In the genomic region with DNA sequence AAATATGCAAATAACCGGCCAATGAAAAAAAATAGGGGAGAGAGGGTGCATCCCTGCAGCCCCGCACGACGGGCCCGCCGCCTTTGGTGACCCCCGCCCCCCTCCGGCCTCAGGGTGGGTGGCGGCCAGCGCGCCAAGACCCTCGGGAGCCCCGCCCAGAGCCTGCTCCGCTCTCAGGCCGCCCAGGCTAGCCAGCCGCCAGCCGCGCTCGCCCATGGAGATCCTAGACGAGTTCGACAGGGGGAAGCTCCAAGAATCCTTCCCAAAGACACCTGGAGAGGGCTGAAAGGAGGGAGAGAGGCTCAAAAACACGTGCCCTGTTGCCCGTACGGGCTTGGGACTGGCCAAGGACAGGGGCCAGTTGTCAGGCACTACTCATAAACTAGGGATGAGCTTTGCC, we compare ENCODE assay signal across 32 cellular contexts.
"Had no signal": no experiment of that assay in that cellular context is flagged by ENCODE, and none has a peak within 500 bp of the region (broad histone marks: within the 10 kb centered on the region; RNA-seq: fewer than 3 reads in every experiment).

No MANE protein-coding gene starts in this region.

- H3K9me3 ChIP-seq: ovary, psoas muscle, right lobe of liver, suprapubic skin, testis, tibial artery, transverse colon, upper lobe of left lung, vagina had no signal

- H3K79me2 ChIP-seq: parathyroid adenoma had no signal

- H3K4me1 ChIP-seq: parathyroid adenoma, psoas muscle, right lobe of liver, spleen, suprapubic skin, testis, transverse colon, upper lobe of left lung, vagina had no signal

- H3K4me3 ChIP-seq: ovary, psoas muscle, right lobe of liver, skin epidermis, smooth muscle cell, spleen, suprapubic skin, tibial artery, transverse colon, upper lobe of left lung, vagina had no signal

- H3K9me3 Mint-ChIP-seq: natural killer cell treated with Interleukin-12 subunit alpha and Interleukin-12 subunit beta and Interleukin-15 and Interleukin-18, amount 100 ng/mL, for 72 hours; neural crest cell; stimulated activated memory B cell treated with anti-CD40 and anti-IgM and Interleukin-4, amounts not matched to agents 10 μg/mL and 1 μg/mL and 100 μg/mL, for 72 hours; stimulated activated naive CD8-positive, alpha-beta T cell treated with anti-CD3 and anti-CD28 coated beads, Interleukin-15, amount 100 ng/mL, for 72 hours had no signal

- H3K4me2 ChIP-seq: smooth muscle cell had no signal

- H2AFZ ChIP-seq: parathyroid adenoma had no signal

- H3K36me3 Mint-ChIP-seq: naive B cell; naive thymus-derived CD8-positive, alpha-beta T cell; natural killer cell treated with Interleukin-12 subunit alpha and Interleukin-12 subunit beta and Interleukin-15 and Interleukin-18, amount 100 ng/mL, for 72 hours; stimulated activated memory B cell treated with anti-CD40 and anti-IgM and Interleukin-4, amounts not matched to agents 10 μg/mL and 1 μg/mL and 100 μg/mL, for 72 hours had no signal

- ATAC-seq: naive thymus-derived CD8-positive, alpha-beta T cell; natural killer cell treated with Interleukin-12 subunit alpha and Interleukin-12 subunit beta and Interleukin-15 and Interleukin-18, amount 100 ng/mL, for 72 hours; psoas muscle; right cardiac atrium; right lobe of liver; stimulated activated memory B cell treated with anti-CD40 and anti-IgM and Interleukin-4, amounts not matched to agents 10 μg/mL and 1 μg/mL and 100 μg/mL, for 72 hours; stimulated activated naive CD8-positive, alpha-beta T cell treated with anti-CD3 and anti-CD28 coated beads, Interleukin-15, amount 100 ng/mL, for 72 hours; stimulated activated naive CD8-positive, alpha-beta T cell treated with anti-CD3 and anti-CD28 coated beads, Interleukin-15, Interleukin-2, amounts not matched to agents 100 U/mL and 50 U/mL, for 24 hours had no signal

- H3K4me1 Mint-ChIP-seq: naive B cell; naive thymus-derived CD8-positive, alpha-beta T cell; stimulated activated memory B cell treated with anti-CD40 and anti-IgM and Interleukin-4, amounts not matched to agents 10 μg/mL and 1 μg/mL and 100 μg/mL, for 72 hours; stimulated activated naive CD8-positive, alpha-beta T cell treated with anti-CD3 and anti-CD28 coated beads, Interleukin-15, amount 100 ng/mL, for 72 hours had no signal

- H3K27me3 ChIP-seq: ovary, right lobe of liver, spleen, suprapubic skin, testis, tibial artery, transverse colon, upper lobe of left lung, vagina had no signal

- H3K27me3 Mint-ChIP-seq: naive B cell; stimulated activated memory B cell treated with anti-CD40 and anti-IgM and Interleukin-4, amounts not matched to agents 10 μg/mL and 1 μg/mL and 100 μg/mL, for 72 hours; stimulated activated naive CD8-positive, alpha-beta T cell treated with anti-CD3 and anti-CD28 coated beads, Interleukin-15, amount 100 ng/mL, for 72 hours had no signal

- H3K27ac Mint-ChIP-seq: naive B cell; naive thymus-derived CD8-positive, alpha-beta T cell; natural killer cell treated with Interleukin-12 subunit alpha and Interleukin-12 subunit beta and Interleukin-15 and Interleukin-18, amount 100 ng/mL, for 72 hours; nephron progenitor cell; progenitor cell of endocrine pancreas; stimulated activated memory B cell treated with anti-CD40 and anti-IgM and Interleukin-4, amounts not matched to agents 10 μg/mL and 1 μg/mL and 100 μg/mL, for 72 hours; stimulated activated naive CD8-positive, alpha-beta T cell treated with anti-CD3 and anti-CD28 coated beads, Interleukin-15, amount 100 ng/mL, for 72 hours had no signal

- H3K4me3 Mint-ChIP-seq: naive B cell; naive thymus-derived CD8-positive, alpha-beta T cell; natural killer cell treated with Interleukin-12 subunit alpha and Interleukin-12 subunit beta and Interleukin-15 and Interleukin-18, amount 100 ng/mL, for 72 hours; nephron progenitor cell; neural crest cell; stimulated activated memory B cell treated with anti-CD40 and anti-IgM and Interleukin-4, amounts not matched to agents 10 μg/mL and 1 μg/mL and 100 μg/mL, for 72 hours; stimulated activated naive CD8-positive, alpha-beta T cell treated with anti-CD3 and anti-CD28 coated beads, Interleukin-15, amount 100 ng/mL, for 72 hours had no signal

- H3K9ac ChIP-seq: parathyroid adenoma had no signal

- DNase-seq: naive B cell; naive thymus-derived CD8-positive, alpha-beta T cell; nephron progenitor cell; occipital lobe; ovary; posterior cingulate gyrus; psoas muscle; right cardiac atrium; right lobe of liver; spleen; stimulated activated CD4-positive, alpha-beta T cell treated with anti-CD3 and anti-CD28 coated beads, Interleukin-12 subunit alpha, Interleukin-12 subunit beta, amount 100 ng/mL, for 4 hours; stimulated activated CD4-positive, alpha-beta T cell treated with anti-CD3 and anti-CD28 coated beads, Interleukin-1b, Interleukin-23, amount 100 ng/mL, for 48 hours; stimulated activated CD4-positive, alpha-beta T cell treated with anti-CD3 and anti-CD28 coated beads, Interleukin-4, amount 100 ng/mL, for 1 hour; stimulated activated CD4-positive, alpha-beta T cell treated with anti-CD3 and anti-CD28 coated beads, Interleukin-4, amount 100 ng/mL, for 4 hours; stimulated activated CD8-positive, alpha-beta memory T cell treated with anti-CD3 and anti-CD28 coated beads, Interleukin-4, amount 100 ng/mL, for 48 hours; stimulated activated naive CD4-positive, alpha-beta T cell; stimulated activated naive CD8-positive, alpha-beta T cell treated with anti-CD3 and anti-CD28 coated beads, Interleukin-15, amount 100 ng/mL, for 72 hours; stimulated activated naive CD8-positive, alpha-beta T cell treated with anti-CD3 and anti-CD28 coated beads, Interleukin-15, Interleukin-2, amounts not matched to agents 100 U/mL and 50 U/mL, for 24 hours; substantia nigra; testis; tibial artery; transverse colon had no signal

- H3K36me3 ChIP-seq: ovary, right lobe of liver, spleen, suprapubic skin, tibial artery, transverse colon, upper lobe of left lung, vagina had no signal

- H3K27ac ChIP-seq: ovary, parathyroid adenoma, psoas muscle, right lobe of liver, skin epidermis, spleen, suprapubic skin, testis, tibial artery, transverse colon, upper lobe of left lung, vagina had no signal
